21 cellular contexts compared by ENCODE assay signal in the genomic region with DNA sequence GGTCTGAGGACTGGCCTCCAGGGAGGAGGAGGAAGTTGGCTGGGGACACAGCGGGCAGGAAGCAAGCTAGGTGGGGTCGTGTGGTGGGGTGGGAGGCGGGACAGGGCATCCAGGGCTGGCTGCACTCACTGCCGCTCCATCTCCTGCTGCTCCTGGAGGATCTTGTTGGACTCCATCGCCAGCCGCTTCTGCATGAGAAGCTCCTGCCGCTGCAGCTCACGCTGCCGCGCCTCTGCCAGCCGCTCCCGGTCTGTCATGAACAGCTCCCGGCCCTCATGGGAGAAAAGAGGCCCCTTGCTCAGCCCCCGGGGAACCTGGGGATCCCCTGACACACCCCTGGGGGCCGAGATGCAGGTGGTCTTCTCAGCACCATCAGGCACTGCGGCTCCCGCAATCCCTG. TPM values are rescaled to one million over a fixed set of nuclear protein-coding genes. Genes with fewer than 3 reads are reported as not detected.
DNase-seq lines count a peak whose midpoint lies in the region; ATAC-seq, FAIRE-seq and TF ChIP-seq lines count a peak whose summit lies in the region.
"Had no signal": no experiment of that assay in that cellular context is flagged by ENCODE, and none has a peak within 500 bp of the region (broad histone marks: within the 10 kb centered on the region; RNA-seq: fewer than 3 reads in every experiment).

No MANE protein-coding gene starts in this region.

- no peak overlapping the region for H2BK12ac ChIP-seq in H9 (ENCODE audit: insufficient read length, low read depth, low read length)

- H2AFZ ChIP-seq in H9 (ENCODE audit: low read length) (no peak overlapping the region), osteoblast (ENCODE audit: low read length) (no peak overlapping the region)
- H2AFZ ChIP-seq: GM23338 had no signal

- H4K20me1 ChIP-seq in BLaER1 = no peaks in the 10 kb centered on the region
- no peaks in the 10 kb centered on the region for H4K20me1 ChIP-seq in H9 (ENCODE audit: control insufficient read depth, insufficient read depth, insufficient read length)
- H4K20me1 ChIP-seq in osteoblast (ENCODE audit: insufficient read depth, low read length) = no peaks in the 10 kb centered on the region

- H3K27me3 Mint-ChIP-seq in H9 (ENCODE audit: low read depth) = no peaks in the 10 kb centered on the region

- peaks cover 15 to 16% of the 10 kb centered on the region in 2 experiments for H3K4me1 Mint-ChIP-seq in H9
- H3K4me1 Mint-ChIP-seq: CD4-positive, CD25-positive, alpha-beta regulatory T cell had no signal

- H3K9ac ChIP-seq in BLaER1 (0 out of 2 replicates have a peak overlapping the region, but pooled peaks have one; percentile 10), H9 (ENCODE audit: extremely low read depth, insufficient read length, low read length) (no peak overlapping the region), kidney (ENCODE audit: low read length in 2 of 2) (no peak overlapping the region)

- no peak overlapping the region for H2BK120ac ChIP-seq in H9 (ENCODE audit: low read depth, low read length, poor library complexity, severe bottlenecking)

- no peak overlapping the region for H2BK15ac ChIP-seq in H9 (ENCODE audit: low read depth, low read length)

- H3K4me1 ChIP-seq in BLaER1 (peaks cover 9% of the 10 kb centered on the region), H9 (ENCODE audit: insufficient read depth, low read length) (peaks cover 4% of the 10 kb centered on the region; the same call in 1 of the 2 replicates), kidney (ENCODE audit: control insufficient read depth in 1 of 2, insufficient read depth in 1 of 2, low read depth in 1 of 2, low read length in 2 of 2) (peaks cover 8 to 15% of the 10 kb centered on the region in 2 donors), osteoblast (ENCODE audit: insufficient read depth, low read length) (no peaks in the 10 kb centered on the region)
- H3K4me1 ChIP-seq: HAP-1 had no signal

- no peaks in the 10 kb centered on the region for H3K9me3 Mint-ChIP-seq in H9
- H3K9me3 Mint-ChIP-seq: CD4-positive, CD25-positive, alpha-beta regulatory T cell; CD8-positive, alpha-beta T cell; GM23338 had no signal

- H3K27me3 ChIP-seq in BLaER1 (no peaks in the 10 kb centered on the region), H9 (ENCODE audit: insufficient read depth, low read length) (no peaks in the 10 kb centered on the region), osteoblast (ENCODE audit: insufficient read depth, low read length) (no peaks in the 10 kb centered on the region)

- H2BK5ac ChIP-seq in H9 (ENCODE audit: insufficient read length, low read length) = no peak overlapping the region

- intact Hi-C loops in kidney (cut with DNase I) = no loop called here

- H3K4ac ChIP-seq in H9 (ENCODE audit: low read depth, low read length) = no peak overlapping the region

- H4K8ac ChIP-seq in H9 (replicated peaks; ENCODE audit: insufficient read length, low read depth, low read length) = no peak overlapping the region

- H3K36me3 Mint-ChIP-seq in H9 (ENCODE audit: insufficient read depth in 1 of 3, low read depth in 3 of 3) = peaks cover 2 to 5% (median 4%) of the 10 kb centered on the region in 3 experiments; a peak in 6 of 7 replicates
- H3K36me3 Mint-ChIP-seq: CD4-positive, CD25-positive, alpha-beta regulatory T cell; CD8-positive, alpha-beta T cell had no signal

- H3K4me3 Mint-ChIP-seq in H9 = no peak overlapping the region
- H3K4me3 Mint-ChIP-seq: CD4-positive, CD25-positive, alpha-beta regulatory T cell; CD8-positive, alpha-beta T cell; GM23338 had no signal

- no peak overlapping the region for H4K91ac ChIP-seq in H9 (ENCODE audit: insufficient read length, low read depth, low read length)

- H3K4me2 ChIP-seq in BLaER1 (peak overlapping the region; percentile 30), H9 (ENCODE audit: insufficient read depth, insufficient read length, low read length) (no peak overlapping the region), osteoblast (ENCODE audit: insufficient read depth, low read length) (no peak overlapping the region)
- H3K4me2 ChIP-seq: GM23338 had no signal

- H3K56ac ChIP-seq in H9 (ENCODE audit: insufficient read length, low read depth, low read length) = no peak overlapping the region

- H3K9me3 ChIP-seq in BLaER1 = no peaks in the 10 kb centered on the region
- no peaks in the 10 kb centered on the region for H3K9me3 ChIP-seq in H9 (ENCODE audit: control insufficient read depth, low read depth, low read length)
- H3K9me3 ChIP-seq in kidney (ENCODE audit: control insufficient read depth in 1 of 2, low read length in 2 of 2) = no peaks in the 10 kb centered on the region
- H3K9me3 ChIP-seq in osteoblast (ENCODE audit: low read depth, low read length) = no peaks in the 10 kb centered on the region
- H3K9me3 ChIP-seq: Caco-2, HAP-1 had no signal

- H4K5ac ChIP-seq in H9 (ENCODE audit: insufficient read length, low read depth, low read length) = no peak overlapping the region

- H3K23me2 ChIP-seq in H9 (ENCODE audit: insufficient read length, low read depth, low read length, poor library complexity, severe bottlenecking) = no peaks in the 10 kb centered on the region

- H3K79me1 ChIP-seq in H9 (ENCODE audit: insufficient read depth, low read depth, low read length, poor library complexity, severe bottlenecking) = no peaks in the 10 kb centered on the region

- peak overlapping the region in 1 of 3 experiments; percentile 74; a peak in 2 of 7 replicates for H3K27ac Mint-ChIP-seq in H9
- H3K27ac Mint-ChIP-seq: CD4-positive, CD25-positive, alpha-beta regulatory T cell; CD8-positive, alpha-beta T cell; GM23338 had no signal

- H3K4me3 ChIP-seq in BLaER1 (no peak overlapping the region), kidney (ENCODE audit: low read length in 2 of 2) (no peak overlapping the region), osteoblast (ENCODE audit: insufficient read depth, low read length) (no peak overlapping the region)
- H3K4me3 ChIP-seq: GM23338, HAP-1 had no signal

- no peak for DNase-seq in H9
- DNase-seq in kidney = peak; percentile 66
- DNase-seq in osteoblast (ENCODE audit: insufficient read length, low spot score, missing footprints) = peak; percentile 30
- DNase-seq in putamen (ENCODE audit: low spot score) = no peak
- DNase-seq: Caco-2; CD4-positive, CD25-positive, alpha-beta regulatory T cell; CD8-positive, alpha-beta T cell; DMS153; DND-41 had no signal

- no peaks in the 10 kb centered on the region for H3K79me2 ChIP-seq in H9 (ENCODE audit: insufficient read depth, low read length)
- H3K79me2 ChIP-seq in osteoblast (ENCODE audit: insufficient read depth, low read length) = no peaks in the 10 kb centered on the region

- H2BK20ac ChIP-seq in H9 (ENCODE audit: low read depth, low read length, poor library complexity, severe bottlenecking) = no peak overlapping the region

- no peak for ATAC-seq in GM18498 (IDR thresholded peaks at IDR 0.05; ENCODE audit: unreplicated experiment)
- ATAC-seq: CD8-positive, alpha-beta T cell; GM23338 had no signal

- peak overlapping the region; percentile 33; the same call in 1 of the 2 replicates for H3K14ac ChIP-seq in H9 (ENCODE audit: insufficient read depth, low read length)

- TF ChIP-seq CTCF in H9 (conservative IDR thresholded peaks at IDR 0.05) (no peak), kidney (IDR thresholded peaks at IDR 0.05; ENCODE audit: borderline replicate concordance, extremely low read depth, insufficient read depth) (no peak), osteoblast (IDR thresholded peaks at IDR 0.05; ENCODE audit: extremely low read depth, low read depth, low read length) (no peak)

- H2AK5ac ChIP-seq in H9 (ENCODE audit: insufficient read length, low read length) = no peak overlapping the region

- no peaks in the 10 kb centered on the region for H3K36me3 ChIP-seq in BLaER1
- H3K36me3 ChIP-seq in kidney (ENCODE audit: control insufficient read depth in 1 of 2, insufficient read depth in 2 of 2, low read length in 2 of 2) = peaks cover 2 to 27% of the 10 kb centered on the region in 2 donors
- H3K36me3 ChIP-seq in osteoblast (ENCODE audit: insufficient read depth, low read length) = no peaks in the 10 kb centered on the region
- H3K36me3 ChIP-seq: HAP-1 had no signal

- no peak overlapping the region for H3T11ph ChIP-seq in H9 (ENCODE audit: low read length)

- H3K27ac ChIP-seq in BLaER1 (no peak overlapping the region; the same call in 1 of the 2 replicates), H9 (ENCODE audit: insufficient read length, low read depth, low read length) (no peak overlapping the region), kidney (ENCODE audit: low read depth in 2 of 2, low read length in 2 of 2) (no peak overlapping the region), osteoblast (ENCODE audit: low read depth, low read length) (no peak overlapping the region)
- H3K27ac ChIP-seq: C4-2B had no signal

- no CpG with 5 or more reads among the region's 17 CpGs for WGBS in H9 (ENCODE audit: extremely low coverage, insufficient read length, low lambda C conversion rate)

- no peak for FAIRE-seq in kidney (lab: Jason Lieb, UNC)
- FAIRE-seq: G401.6, GM12892, GM19239 had no signal

- H3K18ac ChIP-seq in H9 (ENCODE audit: insufficient read length, low read depth, low read length) = no peak overlapping the region

- no peak overlapping the region for H3K23ac ChIP-seq in H9 (ENCODE audit: insufficient read length, low read depth, low read length)

RNA-seq across cellular contexts. Expression of gene USH1C, which starts 21.6 kb away (rescaled TPM):
- total RNA-seq in H9 (2021) (1.0 and 1.5 TPM in 2 replicates), kidney (38.6 TPM), osteoblast (not detected in 2 replicates)
- polyA plus RNA-seq in kidney (ENCODE audit: insufficient read depth, low read depth, low replicate concordance) = 107 TPM
- total RNA-seq: A172; A673; CD4-positive, CD25-positive, alpha-beta regulatory T cell; CD8-positive, alpha-beta T cell; H4 had no signal
- polyA plus RNA-seq: BJ; CD4-positive, CD25-positive, alpha-beta regulatory T cell had no signal

RNA-seq across cellular contexts. Expression of gene OTOG, which starts 24.4 kb away (rescaled TPM):
- total RNA-seq in H9 (2021) = 0.35 and 0.86 TPM in 2 replicates
- 0.06 TPM for total RNA-seq in kidney
- not detected for polyA plus RNA-seq in kidney (ENCODE audit: insufficient read depth, low read depth, low replicate concordance)
- not detected in 2 replicates for total RNA-seq in osteoblast
- total RNA-seq: A172; A673; CD4-positive, CD25-positive, alpha-beta regulatory T cell; CD8-positive, alpha-beta T cell; H4 had no signal
- polyA plus RNA-seq: BJ; CD4-positive, CD25-positive, alpha-beta regulatory T cell had no signal

RNA-seq across cellular contexts. Expression of gene ABCC8, which starts 46.0 kb away (rescaled TPM):
- total RNA-seq in H9 (2021) = 2.4 and 3.2 TPM in 2 replicates
- total RNA-seq in kidney = 1.3 TPM
- 3.2 TPM for polyA plus RNA-seq in kidney (ENCODE audit: insufficient read depth, low read depth, low replicate concordance)
- not detected in 2 replicates for total RNA-seq in osteoblast
- total RNA-seq: A172; A673; Caco-2; CD4-positive, CD25-positive, alpha-beta regulatory T cell; CD8-positive, alpha-beta T cell; H4 had no signal
- polyA plus RNA-seq: BJ; CD4-positive, CD25-positive, alpha-beta regulatory T cell had no signal

Comparison
In these comparisons a context has a peak if more than half of its experiments do, and no peak if none do; other contexts are left out.
1. DNase-seq: peak in kidney (single experiment) and osteoblast (single experiment); none in H9 (single experiment) and putamen (single experiment).
2. RNA of gene USH1C, which starts 21.6 kb away (total RNA-seq): 38.6 TPM in kidney (single experiment); 1.0 to 1.5 TPM in H9 and not detected in osteoblast; every median in the first group is over 10 times any median in the second.